7 cellular contexts compared by ENCODE assay signal in the genomic region with DNA sequence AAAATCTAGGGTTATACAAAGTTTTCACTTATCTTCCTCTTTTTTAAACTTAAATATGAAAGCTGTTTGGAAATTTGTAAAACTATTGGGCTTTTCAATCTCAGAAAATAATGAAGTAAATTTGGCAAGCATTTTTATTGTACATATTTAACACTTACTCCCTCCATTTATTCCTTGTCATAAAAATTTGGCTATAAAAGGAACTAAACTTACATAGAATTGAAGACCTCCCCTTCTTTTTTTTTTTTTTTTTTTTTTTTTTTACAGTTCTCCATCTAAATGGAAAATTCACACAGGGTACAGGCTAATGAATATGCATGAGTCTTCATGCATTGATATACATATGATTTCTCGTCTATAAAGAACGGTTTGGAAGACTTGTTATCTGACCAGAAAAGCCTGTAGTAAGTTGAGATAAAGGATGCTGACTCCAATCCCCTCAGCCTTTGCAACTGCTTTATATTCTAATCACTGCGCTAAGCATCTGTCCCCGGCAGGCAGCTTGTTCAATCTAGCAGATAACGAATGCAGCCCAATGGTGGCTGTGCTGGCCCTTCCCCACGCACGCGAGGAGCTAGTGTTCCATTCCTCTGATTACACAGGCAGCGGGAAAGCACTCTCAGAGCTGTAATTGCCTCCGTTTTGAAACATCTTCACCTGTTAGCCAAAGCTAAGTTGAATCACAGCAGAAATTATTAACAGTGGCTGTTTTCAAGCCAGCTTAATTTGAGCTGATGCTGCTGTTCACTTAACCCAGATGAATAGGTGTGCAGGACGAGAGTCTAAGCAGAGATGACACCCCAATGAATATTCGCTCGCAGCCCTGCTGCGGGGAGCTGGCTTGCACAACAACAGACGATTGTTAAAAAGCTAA.
DNase-seq lines count a peak whose midpoint lies in the region; ATAC-seq and TF ChIP-seq lines count a peak whose summit lies in the region.

No MANE protein-coding gene starts in this region.

- peak overlapping the region; percentile 81 for H3K4me3 Mint-ChIP-seq in neural crest cell

- H3K4me3 ChIP-seq in endocrine pancreas (ENCODE audit: control insufficient read depth, insufficient read depth, low read length), result peak overlapping the region; percentile 84

- H3K36me3 ChIP-seq in endocrine pancreas (ENCODE audit: control insufficient read depth, insufficient read depth, low read length), result no peaks in the 10 kb centered on the region

- peak; percentile 50 for ATAC-seq in GM19351 (IDR thresholded peaks at IDR 0.05; ENCODE audit: unreplicated experiment)

- TF ChIP-seq CTCF in neural crest cell (conservative IDR thresholded peaks at IDR 0.05), result no peak

- peaks cover 5% of the 10 kb centered on the region for H3K9me3 Mint-ChIP-seq in neural crest cell

- DNase-seq in NCI-H2081 treated with DMSO at 0.1 percent for 48 hours (lab: John Stamatoyannopoulos, UW), result peak; percentile 39
- DNase-seq in neural crest cell (ENCODE audit: low read depth, low spot score), result peak; percentile 29
- DNase-seq in GF-D8 (lab: John Stamatoyannopoulos, UW), result no peak
- DNase-seq in cerebellar nuclear complex (lab: John Stamatoyannopoulos, UW), result no peak
- DNase-seq in mesenteric fat pad (ENCODE audit: low spot score), result no peak

- no peaks in the 10 kb centered on the region for H3K36me3 Mint-ChIP-seq in neural crest cell (ENCODE audit: low read depth)

- H3K9me3 ChIP-seq in endocrine pancreas (ENCODE audit: control insufficient read depth, low read length), result no peaks in the 10 kb centered on the region

- peak overlapping the region; percentile 79 for H3K27ac Mint-ChIP-seq in neural crest cell (ENCODE audit: unreplicated experiment)

- H3K4me1 ChIP-seq in endocrine pancreas (ENCODE audit: control insufficient read depth, insufficient read depth, low read length), result peaks cover 6% of the 10 kb centered on the region

- H3K27me3 ChIP-seq in endocrine pancreas (ENCODE audit: control insufficient read depth, insufficient read depth, low read length), result no peaks in the 10 kb centered on the region

- peak overlapping the region; percentile 38 for H3K9ac ChIP-seq in endocrine pancreas (ENCODE audit: control insufficient read depth, insufficient read depth, low read length)

- H3K4me1 Mint-ChIP-seq in neural crest cell, result peaks cover 83% of the 10 kb centered on the region

- no peaks in the 10 kb centered on the region for H3K27me3 Mint-ChIP-seq in neural crest cell (ENCODE audit: low read depth)

Comparison
In these comparisons a context has a peak if more than half of its experiments do, and no peak if none do; other contexts are left out.
1. DNase-seq: peak in NCI-H2081 treated with DMSO at 0.1 percent for 48 hours (single experiment) and neural crest cell (single experiment); none in GF-D8 (single experiment), cerebellar nuclear complex (0 of 2) and mesenteric fat pad (single experiment).